In genomic region chr16:19067349-19068236, GRCh38 we compare ENCODE assay signal across 8 cellular contexts. TPM values are rescaled to one million over a fixed set of nuclear protein-coding genes. Genes with fewer than 3 reads are reported as not detected.
DNase-seq lines count a peak whose midpoint lies in the region; ATAC-seq lines count a peak whose summit lies in the region.

Gene COQ7, plus strand, starts transcription at chr16:19067614. Its CDS starts 51 bp downstream, at chr16:19067665.

- intact Hi-C loops in dendritic cell treated with granulocyte-macrophage colony-stimulating factor and Interleukin-4, amounts not matched to agents 40 ng/mL and 50 ng/mL, for 4 days (cut with micrococcal nuclease) = loop anchor here (1.0 to 10.0 kb wide), 3 partner anchors 265 to 488 kb away; partner anchors contain the start of genes ARL6IP1, CCP110, GDE1 and VPS35L

- H3K4me3 Mint-ChIP-seq in dendritic cell treated with granulocyte-macrophage colony-stimulating factor and Interleukin-4, amounts not matched to agents 40 ng/mL and 50 ng/mL, for 4 days = peak within 1 kb of the TSS; percentile 86

- H3K9me3 Mint-ChIP-seq in dendritic cell treated with granulocyte-macrophage colony-stimulating factor and Interleukin-4, amounts not matched to agents 40 ng/mL and 50 ng/mL, for 4 days = no peaks in the 10 kb centered on the region

- DNase-seq in C1 segment of cervical spinal cord (lab: John Stamatoyannopoulos, UW) = peak; percentile 80 to 99 (median 98)
- peak; percentile 98 for DNase-seq in NCI-H774 (lab: John Stamatoyannopoulos, UW)
- peak; percentile 98 for DNase-seq in activated CD4-positive, alpha-beta T cell treated with anti-CD3 and anti-CD28 coated beads, Interleukin-2, amount 50 U/mL, for 4 hours
- DNase-seq in left lobe of liver (ENCODE audit: low spot score) = peak; percentile 98
- peak; percentile 98 for DNase-seq in stimulated activated CD4-positive, alpha-beta T cell treated with anti-CD3 and anti-CD28 coated beads, Interleukin-2, amount 100 ng/mL, for 4 hours (ENCODE audit: low read depth)

- peak within 1 kb of the TSS; percentile 98 for H3K27ac Mint-ChIP-seq in dendritic cell treated with granulocyte-macrophage colony-stimulating factor and Interleukin-4, amounts not matched to agents 40 ng/mL and 50 ng/mL, for 4 days

- peaks cover 16% of the 10 kb centered on the region for H3K36me3 Mint-ChIP-seq in dendritic cell treated with granulocyte-macrophage colony-stimulating factor and Interleukin-4, amounts not matched to agents 40 ng/mL and 50 ng/mL, for 4 days (ENCODE audit: low read depth)

- no peaks in the 10 kb centered on the region for H3K27me3 Mint-ChIP-seq in dendritic cell treated with granulocyte-macrophage colony-stimulating factor and Interleukin-4, amounts not matched to agents 40 ng/mL and 50 ng/mL, for 4 days

- peaks cover 10% of the 10 kb centered on the region for H3K4me1 Mint-ChIP-seq in dendritic cell treated with granulocyte-macrophage colony-stimulating factor and Interleukin-4, amounts not matched to agents 40 ng/mL and 50 ng/mL, for 4 days (ENCODE audit: low read depth)

- peak; percentile 90 for ATAC-seq in GM19395 (IDR thresholded peaks at IDR 0.05; ENCODE audit: unreplicated experiment)
- ATAC-seq in HG03565 (IDR thresholded peaks at IDR 0.05; ENCODE audit: unreplicated experiment) = peak; percentile 91
- peak; percentile 93 for ATAC-seq in left lobe of liver

RNA-seq across cellular contexts. Expression of gene COQ7, which starts in this region (rescaled TPM):
- total RNA-seq in left lobe of liver = 8.4 TPM

Comparison
In these comparisons a context has a peak if more than half of its experiments do, and no peak if none do; other contexts are left out.
1. Peak in every context shown above with its lines: DNase-seq and ATAC-seq.